Comparison of ENCODE assay signal across 8 cellular contexts in the genomic region with DNA sequence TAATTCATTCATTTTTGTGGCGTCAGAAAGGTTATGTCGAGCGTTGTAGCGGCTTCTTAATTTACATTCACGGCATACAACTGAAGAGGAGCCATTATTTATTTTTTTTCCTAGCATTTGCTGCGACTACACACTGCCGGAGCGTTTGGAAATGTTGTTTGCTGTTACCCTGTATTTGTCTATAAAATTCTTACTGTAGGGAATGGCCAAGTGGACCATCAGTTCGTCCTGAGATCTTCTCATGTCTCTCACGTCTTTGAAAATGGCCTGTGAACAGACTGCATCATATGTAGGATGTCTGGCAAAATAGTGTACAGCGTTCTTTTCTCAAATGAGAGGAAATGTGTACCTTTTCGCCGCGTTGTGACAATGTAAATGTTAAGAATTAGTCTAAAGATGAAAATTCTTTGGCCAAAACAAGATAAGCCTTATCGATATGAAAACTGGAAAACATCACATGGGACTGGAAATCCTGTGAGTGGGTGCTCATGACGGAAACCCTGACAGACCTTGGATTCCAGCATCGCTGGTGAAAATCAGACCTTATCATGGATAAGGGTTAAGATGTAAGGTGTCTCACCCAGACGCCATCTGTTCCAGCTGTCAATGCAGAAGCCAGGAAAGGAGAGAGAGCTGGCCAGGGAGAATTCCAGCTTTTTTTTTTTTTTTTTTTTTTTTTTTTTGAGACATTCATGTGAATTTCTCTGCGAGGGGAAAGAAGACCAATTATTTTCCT. TPM values are rescaled to one million over a fixed set of nuclear protein-coding genes. Genes with fewer than 3 reads are reported as not detected.
DNase-seq lines count a peak whose midpoint lies in the region; ATAC-seq and TF ChIP-seq lines count a peak whose summit lies in the region.

No MANE protein-coding gene starts in this region.

- peak overlapping the region; percentile 89 for H3K27ac ChIP-seq in A673 (ENCODE audit: low read depth, low read length, poor library complexity, severe bottlenecking)
- H3K27ac ChIP-seq in angular gyrus (ENCODE audit: low read depth, low read length), result peak overlapping the region; percentile 50
- H3K27ac ChIP-seq in lower lobe of right lung, result peak overlapping the region; percentile 81
- H3K27ac ChIP-seq in upper lobe of left lung, result peak overlapping the region in 3 of 4 donors; percentile 88 to 93 (median 88)

- H3K4me3 ChIP-seq in A673 (ENCODE audit: low read depth, low read length, poor library complexity, severe bottlenecking) (peak overlapping the region; percentile 96), lower lobe of right lung (peak overlapping the region; percentile 65), upper lobe of left lung (peak overlapping the region; percentile 60 to 95 (median 82))

- BruUV-seq in A673 (replicated peaks; lab: Mats Ljungman, UMichigan), result TSS peak; percentile 62

- H3K4me1 ChIP-seq in A673 (ENCODE audit: insufficient read depth, low read length, poor library complexity, severe bottlenecking), result peaks cover 22% of the 10 kb centered on the region
- peaks cover 20% of the 10 kb centered on the region for H3K4me1 ChIP-seq in lower lobe of right lung
- peaks cover 18 to 33% (median 24%) of the 10 kb centered on the region in 4 donors for H3K4me1 ChIP-seq in upper lobe of left lung

- TF ChIP-seq CTCF in A673 (conservative IDR thresholded peaks at IDR 0.05; ENCODE audit: low read depth, low read length), result no peak
- no peak for TF ChIP-seq CTCF in HFFc6 (IDR thresholded peaks at IDR 0.05)
- no peak for TF ChIP-seq CTCF in lower lobe of right lung (IDR thresholded peaks at IDR 0.05)
- TF ChIP-seq CTCF in upper lobe of left lung (IDR thresholded peaks at IDR 0.05), result no peak

- H3K9me3 Mint-ChIP-seq in HFFc6, result no peaks in the 10 kb centered on the region

- CTCF ChIA-PET in A673 (lab: Charles Lee), result no interaction called here

- H3K27ac Mint-ChIP-seq in HFFc6, result peak overlapping the region; percentile 79

- H3K27me3 ChIP-seq in A673 (replicated peaks; ENCODE audit: insufficient read depth, low read depth, low read length, poor library complexity) (no peaks in the 10 kb centered on the region), lower lobe of right lung (ENCODE audit: low read depth) (no peaks in the 10 kb centered on the region), upper lobe of left lung (no peaks in the 10 kb centered on the region)

- H3K4me3 Mint-ChIP-seq in HFFc6, result peak overlapping the region; percentile 89

- no peak for TF ChIP-seq EP300 in upper lobe of left lung (IDR thresholded peaks at IDR 0.05)

- no peak for TF ChIP-seq POLR2A in upper lobe of left lung (IDR thresholded peaks at IDR 0.05)

- no peaks in the 10 kb centered on the region for H3K9me3 ChIP-seq in A673 (ENCODE audit: low read depth, low read length, poor library complexity, severe bottlenecking)
- H3K9me3 ChIP-seq in lower lobe of right lung, result no peaks in the 10 kb centered on the region
- no peaks in the 10 kb centered on the region for H3K9me3 ChIP-seq in upper lobe of left lung

- DNase-seq in A673 (ENCODE audit: low spot score) (no peak), HFFc6 (no peak), lower lobe of right lung (no peak), upper lobe of left lung (no peak), NCI-H774 (lab: John Stamatoyannopoulos, UW) (no peak), NCI-H187 (lab: John Stamatoyannopoulos, UW) (no peak)

- no peak for ATAC-seq in lower lobe of right lung
- ATAC-seq in upper lobe of left lung (ENCODE audit: low FRiP score in 2 of 2), result no peak
- ATAC-seq in HG03196 (IDR thresholded peaks at IDR 0.05; ENCODE audit: unreplicated experiment), result no peak

- no peaks in the 10 kb centered on the region; the same call in 1 of the 2 replicates for H3K27me3 Mint-ChIP-seq in HFFc6 (ENCODE audit: insufficient read depth)

- intact Hi-C loops in A673 (cut with micrococcal nuclease; ENCODE audit: unreplicated experiment), result loop anchor here (5.0 kb wide), 1 partner anchor 256 kb away; no protein-coding TSS in a partner anchor
- intact Hi-C loops in lower lobe of right lung (cut with DNase I), result no loop called here

- peaks cover 5% of the 10 kb centered on the region; the same call in 1 of the 2 replicates for H3K36me3 Mint-ChIP-seq in HFFc6 (ENCODE audit: low read depth)

- 24 to 29% methylated on average over 19 of the region's 19 CpGs for WGBS in upper lobe of left lung, 2 donors

- H3K4me1 Mint-ChIP-seq in HFFc6 (ENCODE audit: low read depth), result peaks cover 45% of the 10 kb centered on the region

- POLR2A ChIA-PET in A673 (lab: Charles Lee; ENCODE audit: low non-redundant PET), result no interaction called here

- H3K36me3 ChIP-seq in A673 (ENCODE audit: insufficient read depth, low read length, poor library complexity, severe bottlenecking) (no peaks in the 10 kb centered on the region), lower lobe of right lung (no peaks in the 10 kb centered on the region), upper lobe of left lung (no peaks in the 10 kb centered on the region)

RNA-seq across cellular contexts. Expression of gene TRAF3, which starts 1.5 kb away (rescaled TPM):
- total RNA-seq in A673 (2021), result 48.2 and 49.3 TPM in 2 replicates
- total RNA-seq in HFFc6 (2021; fragmentation: NEBNext Ultra II Directional; extraction: Animal tissue kit (Norgen Biotek cat#: 25700)), result 10 to 100 TPM; 19.9 to 28.8 (median 22.6) TPM
- total RNA-seq in lower lobe of right lung, result 19.7 TPM
- total RNA-seq in upper lobe of left lung, result 10 to 100 TPM; 14.7 to 45.4 (median 22.1) TPM
